ENCODE assay signal across 8 cellular contexts in genomic region chr17:42517516-42517915, GRCh38. TPM values are rescaled to one million over a fixed set of nuclear protein-coding genes. Genes with fewer than 3 reads are reported as not detected.
A peak's percentile ranks its signal among the peaks of the same experiment; 100 is the strongest.
DNase-seq lines count a peak whose midpoint lies in the region; ATAC-seq, FAIRE-seq and TF ChIP-seq lines count a peak whose summit lies in the region.

No MANE protein-coding gene starts in this region.

- CTCF ChIA-PET in activated CD8-positive, alpha-beta memory T cell treated with anti-CD3 and anti-CD28 coated beads, Interleukin-2, amount 10 ng/mL, durations not matched to agents 7 days and 5 days (lab: Charles Lee) = interaction anchor here (0.5 to 4.8 kb wide), 35 partner anchors 10 to 329 kb away, joined by 3 to 26 read pairs (median 5); partner anchors contain the start of genes CAVIN1 and NAGLU
- CTCF ChIA-PET in H1 (lab: Charles Lee; ENCODE audit: partially characterized antibody) = interaction anchor here (0.7 to 5.8 kb wide), 35 partner anchors 9 to 382 kb away, joined by 3 to 69 read pairs (median 4); partner anchors contain the start of genes CAVIN1 and NAGLU

- H4K20me1 ChIP-seq in H1 (replicated peaks in 1 of 2; ENCODE audit: control insufficient read depth in 1 of 2, insufficient read depth in 2 of 2, low read length in 2 of 2) = peaks cover 2 to 7% of the 10 kb centered on the region in 2 experiments

- 28% methylated on average over 9 of the region's 9 CpGs; no CpG with 5 or more reads in 1 of the 2 experiments for WGBS in H1 (ENCODE audit: extremely low coverage in 1 of 2, insufficient coverage in 1 of 2, insufficient read length in 1 of 2, insufficient replicate concordance in 2 of 2, low coverage in 1 of 2, low lambda C conversion rate in 2 of 2, missing lambda C conversion rate in 1 of 2), 2 experiments

- H3K27me3 Mint-ChIP-seq in activated CD8-positive, alpha-beta memory T cell treated with anti-CD3 and anti-CD28 coated beads, Interleukin-2, amount 10 ng/mL, durations not matched to agents 7 days and 5 days = peaks cover 31% of the 10 kb centered on the region

- no peak overlapping the region for H3K56ac ChIP-seq in H1 (replicated peaks; ENCODE audit: insufficient read length, low read depth, low read length)

- TF ChIP-seq CTCF in AG09309 (IDR thresholded peaks at IDR 0.05; ENCODE audit: control insufficient read depth, insufficient read depth, low read depth, low read length, missing control alignments) (peak; percentile 95), H1 (IDR thresholded peaks at IDR 0.05; ENCODE audit: control extremely low read depth in 1 of 3, insufficient read depth in 1 of 3, low read depth in 1 of 3, low read length in 3 of 3) (peak; percentile 92 to 99 (median 99)), mucosa of descending colon (IDR thresholded peaks at IDR 0.05) (peak; percentile 96)

- POLR2A ChIA-PET in H1 (lab: Charles Lee; ENCODE audit: partially characterized antibody) = interaction anchor here (1.1 kb wide), 1 partner anchor 95 kb away, joined by 5 read pairs; the partner anchor contains the start of gene CAVIN1

- no peaks in the 10 kb centered on the region for H3K9me3 Mint-ChIP-seq in activated CD8-positive, alpha-beta memory T cell treated with anti-CD3 and anti-CD28 coated beads, Interleukin-2, amount 10 ng/mL, durations not matched to agents 7 days and 5 days (ENCODE audit: low read depth)

- H3K36me3 Mint-ChIP-seq in activated CD8-positive, alpha-beta memory T cell treated with anti-CD3 and anti-CD28 coated beads, Interleukin-2, amount 10 ng/mL, durations not matched to agents 7 days and 5 days = no peaks in the 10 kb centered on the region

- ATAC-seq in activated CD8-positive, alpha-beta memory T cell treated with anti-CD3 and anti-CD28 coated beads, Interleukin-2, amount 10 ng/mL, durations not matched to agents 7 days and 5 days = peak; percentile 91
- ATAC-seq in mucosa of descending colon (peak; percentile 73), GM18520 (IDR thresholded peaks at IDR 0.05; ENCODE audit: unreplicated experiment) (no peak)

- FAIRE-seq in H1 (lab: Jason Lieb, UNC) = no peak

- no peak overlapping the region for H2BK120ac ChIP-seq in H1 (replicated peaks; ENCODE audit: low read depth, low read length)

- H2BK12ac ChIP-seq in H1 (ENCODE audit: low read depth, low read length) = no peak overlapping the region

- no peak overlapping the region for H3K23ac ChIP-seq in H1 (ENCODE audit: insufficient read length)

- H2AK5ac ChIP-seq in H1 (ENCODE audit: low read depth, low read length) = no peak overlapping the region

- intact Hi-C loops in mucosa of descending colon (cut with DNase I, micrococcal nuclease) = loop anchor here (10.0 kb wide), 2 partner anchors 93 to 193 kb away; partner anchors contain the start of gene CAVIN1 (in 1 of the 2)

- no peak overlapping the region for H3K9ac ChIP-seq in H1 (replicated peaks in 1 of 4; ENCODE audit: extremely low read depth in 1 of 4, low read depth in 3 of 4, low read length in 3 of 4)

- H3K4me1 ChIP-seq in H1 (replicated peaks in 1 of 4; ENCODE audit: control insufficient read depth in 3 of 4, insufficient read depth in 4 of 4, low read length in 3 of 4) = peaks cover 6 to 18% (median 15%) of the 10 kb centered on the region in 4 experiments
- H3K4me1 ChIP-seq in mucosa of descending colon (ENCODE audit: low read depth) = peaks cover 50% of the 10 kb centered on the region

- no peaks in the 10 kb centered on the region for H3K79me2 ChIP-seq in H1 (ENCODE audit: control insufficient read depth in 1 of 2, insufficient read depth in 2 of 2, low read length in 2 of 2)

- H3K4ac ChIP-seq in H1 (replicated peaks; ENCODE audit: insufficient read length, low read depth, low read length) = no peak overlapping the region

- H3K4me3 ChIP-seq in AG09309 (ENCODE audit: control insufficient read depth, low read depth, low read length) = no peak overlapping the region
- no peak overlapping the region for H3K4me3 ChIP-seq in H1 (ENCODE audit: extremely low read depth in 1 of 4, insufficient read depth in 2 of 4, low read depth in 3 of 4, low read length in 4 of 4)
- H3K4me3 ChIP-seq in mucosa of descending colon = no peak overlapping the region

- peaks cover 4 to 13% (median 5%) of the 10 kb centered on the region in 4 experiments; a peak in 5 of 8 replicates for H3K36me3 ChIP-seq in H1 (ENCODE audit: control insufficient read depth in 2 of 4, insufficient read depth in 4 of 4, low read length in 3 of 4)
- no peaks in the 10 kb centered on the region for H3K36me3 ChIP-seq in mucosa of descending colon (ENCODE audit: low read depth)

- H3K14ac ChIP-seq in H1 (ENCODE audit: insufficient read length) = no peak overlapping the region

- no peak for TF ChIP-seq EP300 in H1 (IDR thresholded peaks at IDR 0.05; ENCODE audit: borderline replicate concordance in 1 of 2, low read depth in 2 of 2, low read length in 2 of 2)

- no peak overlapping the region for H2BK20ac ChIP-seq in H1 (ENCODE audit: low read length)

- H3K27ac Mint-ChIP-seq in activated CD8-positive, alpha-beta memory T cell treated with anti-CD3 and anti-CD28 coated beads, Interleukin-2, amount 10 ng/mL, durations not matched to agents 7 days and 5 days = no peak overlapping the region

- H4K5ac ChIP-seq in H1 (ENCODE audit: insufficient read length, low read depth, low read length) = no peak overlapping the region

- H3K18ac ChIP-seq in H1 (ENCODE audit: extremely low read depth, low read length) = no peak overlapping the region

- H2AFZ ChIP-seq in H1 (ENCODE audit: low read length) = no peak overlapping the region

- peak; percentile 90 for DNase-seq in AG09309 (ENCODE audit: low read depth)
- peak; percentile 92 for DNase-seq in H4 (ENCODE audit: low spot score)
- peak; percentile 70 for DNase-seq in NOMO-1 treated with DMSO at 0.1 percent for 48 hours (lab: John Stamatoyannopoulos, UW; ENCODE audit: unreplicated experiment)
- DNase-seq in activated CD8-positive, alpha-beta memory T cell treated with anti-CD3 and anti-CD28 coated beads, Interleukin-2, amount 10 ng/mL, durations not matched to agents 7 days and 5 days = peak; percentile 85
- DNase-seq in H1 (ENCODE audit: low read depth in 1 of 2, low spot score in 2 of 2) = peak; percentile 54 to 96
- peak; percentile 91 to 95 (median 93) for DNase-seq in mucosa of descending colon
- DNase-seq in stimulated activated CD8-positive, alpha-beta memory T cell treated with anti-CD3 and anti-CD28 coated beads, Interleukin-2, amount 100 ng/mL, for 48 hours (ENCODE audit: low read depth in 2 of 2) = peak; percentile 62 to 68

- no peak overlapping the region for H2BK15ac ChIP-seq in H1 (ENCODE audit: low read length)

- H3K4me2 ChIP-seq in H1 (ENCODE audit: insufficient read depth in 1 of 2, low read depth in 2 of 2, low read length in 2 of 2) = no peak overlapping the region

- H4K91ac ChIP-seq in H1 (replicated peaks; ENCODE audit: insufficient read length, low read length) = no peak overlapping the region

- H3K27ac ChIP-seq in H1 (ENCODE audit: low read depth, low read length) = no peak overlapping the region

- H3K23me2 ChIP-seq in H1 (ENCODE audit: low read depth, low read length) = no peaks in the 10 kb centered on the region

- H3K4me3 Mint-ChIP-seq in activated CD8-positive, alpha-beta memory T cell treated with anti-CD3 and anti-CD28 coated beads, Interleukin-2, amount 10 ng/mL, durations not matched to agents 7 days and 5 days = no peak overlapping the region

- H3K27me3 ChIP-seq in H1 (replicated peaks in 1 of 4; ENCODE audit: control insufficient read depth in 3 of 4, extremely low read depth in 1 of 4, insufficient read depth in 3 of 4, low read length in 3 of 4) = no peaks in the 10 kb centered on the region; a peak in 4 of 7 replicates

- H4K8ac ChIP-seq in H1 (ENCODE audit: extremely low read depth, insufficient read depth, low read length) = no peak overlapping the region

- no peaks in the 10 kb centered on the region for H3K79me1 ChIP-seq in H1 (ENCODE audit: low read depth, low read length)

- no peaks in the 10 kb centered on the region for H3K4me1 Mint-ChIP-seq in activated CD8-positive, alpha-beta memory T cell treated with anti-CD3 and anti-CD28 coated beads, Interleukin-2, amount 10 ng/mL, durations not matched to agents 7 days and 5 days

- peak; percentile 71 to 73 for TF ChIP-seq RAD21 in H1 (IDR thresholded peaks at IDR 0.05 in 1 of 2, conservative IDR thresholded peaks at IDR 0.05 in 1 of 2; ENCODE audit: low read depth in 2 of 2, low read length in 2 of 2)

- no peak for TF ChIP-seq POLR2A in H1 (IDR thresholded peaks at IDR 0.05; ENCODE audit: control extremely low read depth in 1 of 2, low read depth in 2 of 2, low read length in 2 of 2)

- no peak overlapping the region for H2BK5ac ChIP-seq in H1 (ENCODE audit: low read depth, low read length)

- H3K9me3 ChIP-seq in H1 (ENCODE audit: insufficient read depth in 2 of 2, low read depth in 1 of 2, low read length in 1 of 2) = no peaks in the 10 kb centered on the region
- no peaks in the 10 kb centered on the region for H3K9me3 ChIP-seq in mucosa of descending colon

RNA-seq across cellular contexts. Expression of gene NAGLU, which starts 18.5 kb away (rescaled TPM):
- total RNA-seq in H4 (2014; rRNA removed; shearing (Covaris generic)) = 18.7 and 35.1 TPM in 2 replicates
- total RNA-seq in activated CD8-positive, alpha-beta memory T cell treated with anti-CD3 and anti-CD28 coated beads, Interleukin-2, amount 10 ng/mL, durations not matched to agents 7 days and 5 days = 10 to 100 TPM; 18.2 to 19.4 TPM
- total RNA-seq in H1 (2021; fragmentation: NEBNext Ultra II Directional; extraction: Animal tissue kit (Norgen Biotek cat#: 25700)) = 19.4 and 21.3 TPM in 2 replicates
- polyA plus RNA-seq in H1 (2011; rRNA removed) = 21.6 and 34.5 TPM in 2 replicates
- 29.6 TPM for polyA plus RNA-seq in H1 (2011; cell fraction: cytosol; rRNA removed)
- polyA plus RNA-seq in H1 (2011; cell fraction: nucleus; rRNA removed) = 75.7 TPM
- 18.1 to 23.6 TPM (median 22.0 TPM) in 4 replicates for polyA plus RNA-seq in H1 (2012, experiment 1 of 2)
- 21.0 TPM for polyA plus RNA-seq in H1 (2012, experiment 2 of 2)
- polyA plus RNA-seq in H1 (2013, experiment 1 of 2) = 26.7 TPM
- polyA plus RNA-seq in H1 (2013, experiment 2 of 2) = 22.1 TPM
- polyA minus RNA-seq in H1 (2011; rRNA and poly(A)+ RNA removed) = 10.9 and 12.6 TPM in 2 replicates
- polyA minus RNA-seq in H1 (2011; cell fraction: cytosol; rRNA and poly(A)+ RNA removed) = 18.3 TPM
- polyA minus RNA-seq in H1 (2011; cell fraction: nucleus; rRNA and poly(A)+ RNA removed) = 27.9 TPM
- 10 to 100 TPM; 28.9 to 51.8 (median 35.6) TPM for total RNA-seq in mucosa of descending colon

RNA-seq across cellular contexts. Expression of gene HSD17B1, which starts 35.2 kb away (rescaled TPM):
- total RNA-seq in H4 (2014; rRNA removed; shearing (Covaris generic)) = 0.47 and 0.48 TPM in 2 replicates
- 1 to 10 TPM in 1 of 2 experiments, under 1 TPM in 1; 0.70 to 1.1 TPM for total RNA-seq in activated CD8-positive, alpha-beta memory T cell treated with anti-CD3 and anti-CD28 coated beads, Interleukin-2, amount 10 ng/mL, durations not matched to agents 7 days and 5 days
- 0.88 and 1.1 TPM in 2 replicates for total RNA-seq in H1 (2021; fragmentation: NEBNext Ultra II Directional; extraction: Animal tissue kit (Norgen Biotek cat#: 25700))
- 1.0 and 1.8 TPM in 2 replicates for polyA plus RNA-seq in H1 (2011; rRNA removed)
- polyA plus RNA-seq in H1 (2011; cell fraction: cytosol; rRNA removed) = 1.1 TPM
- 3.2 TPM for polyA plus RNA-seq in H1 (2011; cell fraction: nucleus; rRNA removed)
- polyA plus RNA-seq in H1 (2012, experiment 1 of 2) = 0.76 to 1.6 TPM (median 1.5 TPM) in 4 replicates
- 0.97 TPM for polyA plus RNA-seq in H1 (2012, experiment 2 of 2)
- polyA plus RNA-seq in H1 (2013, experiment 1 of 2) = 0.83 TPM
- 0.75 TPM for polyA plus RNA-seq in H1 (2013, experiment 2 of 2)
- polyA minus RNA-seq in H1 (2011; rRNA and poly(A)+ RNA removed) = 0.41 and 0.54 TPM in 2 replicates
- polyA minus RNA-seq in H1 (2011; cell fraction: cytosol; rRNA and poly(A)+ RNA removed) = not detected
- 1.6 TPM for polyA minus RNA-seq in H1 (2011; cell fraction: nucleus; rRNA and poly(A)+ RNA removed)
- total RNA-seq in mucosa of descending colon = 1 to 10 TPM; 1.5 to 2.5 (median 1.7) TPM

RNA-seq across cellular contexts. Expression of gene COASY, which starts 44.4 kb away (rescaled TPM):
- total RNA-seq in H4 (2014; rRNA removed; shearing (Covaris generic)) = 26.8 and 31.9 TPM in 2 replicates
- total RNA-seq in activated CD8-positive, alpha-beta memory T cell treated with anti-CD3 and anti-CD28 coated beads, Interleukin-2, amount 10 ng/mL, durations not matched to agents 7 days and 5 days = 100 to 1,000 TPM in 1 of 2 experiments, 10 to 100 TPM in 1; 95.9 to 108 TPM
- total RNA-seq in H1 (2021; fragmentation: NEBNext Ultra II Directional; extraction: Animal tissue kit (Norgen Biotek cat#: 25700)) = 100 and 109 TPM in 2 replicates
- 64.5 and 110 TPM in 2 replicates for polyA plus RNA-seq in H1 (2011; rRNA removed)
- polyA plus RNA-seq in H1 (2011; cell fraction: cytosol; rRNA removed) = 53.4 TPM
- polyA plus RNA-seq in H1 (2011; cell fraction: nucleus; rRNA removed) = 187 TPM
- 103 to 110 TPM (median 106 TPM) in 4 replicates for polyA plus RNA-seq in H1 (2012, experiment 1 of 2)
- polyA plus RNA-seq in H1 (2012, experiment 2 of 2) = 95.9 TPM
- polyA plus RNA-seq in H1 (2013, experiment 1 of 2) = 125 TPM
- polyA plus RNA-seq in H1 (2013, experiment 2 of 2) = 124 TPM
- 41.2 and 50.8 TPM in 2 replicates for polyA minus RNA-seq in H1 (2011; rRNA and poly(A)+ RNA removed)
- 35.5 TPM for polyA minus RNA-seq in H1 (2011; cell fraction: cytosol; rRNA and poly(A)+ RNA removed)
- 34.3 TPM for polyA minus RNA-seq in H1 (2011; cell fraction: nucleus; rRNA and poly(A)+ RNA removed)
- total RNA-seq in mucosa of descending colon = 10 to 100 TPM; 74.5 to 98.7 (median 87.8) TPM

RNA-seq across cellular contexts. Expression of gene MLX, which starts 49.4 kb away (rescaled TPM):
- 23.2 and 31.9 TPM in 2 replicates for total RNA-seq in H4 (2014; rRNA removed; shearing (Covaris generic))
- total RNA-seq in activated CD8-positive, alpha-beta memory T cell treated with anti-CD3 and anti-CD28 coated beads, Interleukin-2, amount 10 ng/mL, durations not matched to agents 7 days and 5 days = 10 to 100 TPM; 54.8 to 60.4 TPM
- 27.5 and 34.2 TPM in 2 replicates for total RNA-seq in H1 (2021; fragmentation: NEBNext Ultra II Directional; extraction: Animal tissue kit (Norgen Biotek cat#: 25700))
- polyA plus RNA-seq in H1 (2011; rRNA removed) = 25.4 and 27.0 TPM in 2 replicates
- polyA plus RNA-seq in H1 (2011; cell fraction: cytosol; rRNA removed) = 30.8 TPM
- polyA plus RNA-seq in H1 (2011; cell fraction: nucleus; rRNA removed) = 56.8 TPM
- polyA plus RNA-seq in H1 (2012, experiment 1 of 2) = 28.6 to 35.7 TPM (median 31.2 TPM) in 4 replicates
- 36.6 TPM for polyA plus RNA-seq in H1 (2012, experiment 2 of 2)
- 34.8 TPM for polyA plus RNA-seq in H1 (2013, experiment 1 of 2)
- polyA plus RNA-seq in H1 (2013, experiment 2 of 2) = 33.0 TPM
- polyA minus RNA-seq in H1 (2011; rRNA and poly(A)+ RNA removed) = 44.0 and 45.4 TPM in 2 replicates
- polyA minus RNA-seq in H1 (2011; cell fraction: cytosol; rRNA and poly(A)+ RNA removed) = 17.0 TPM
- 35.2 TPM for polyA minus RNA-seq in H1 (2011; cell fraction: nucleus; rRNA and poly(A)+ RNA removed)
- total RNA-seq in mucosa of descending colon = 100 to 1,000 TPM in 2 of 3 donors, 10 to 100 TPM in 1; 69.6 to 110 (median 103) TPM

RNA-seq across cellular contexts. Expression of gene ATP6V0A1, which starts 58.8 kb away (rescaled TPM):
- 20.7 and 21.5 TPM in 2 replicates for total RNA-seq in H4 (2014; rRNA removed; shearing (Covaris generic))
- total RNA-seq in activated CD8-positive, alpha-beta memory T cell treated with anti-CD3 and anti-CD28 coated beads, Interleukin-2, amount 10 ng/mL, durations not matched to agents 7 days and 5 days = 1 to 10 TPM; 4.6 to 6.0 TPM
- total RNA-seq in H1 (2021; fragmentation: NEBNext Ultra II Directional; extraction: Animal tissue kit (Norgen Biotek cat#: 25700)) = 55.3 and 57.3 TPM in 2 replicates
- 63.4 and 77.4 TPM in 2 replicates for polyA plus RNA-seq in H1 (2011; rRNA removed)
- polyA plus RNA-seq in H1 (2011; cell fraction: cytosol; rRNA removed) = 46.8 TPM
- 157 TPM for polyA plus RNA-seq in H1 (2011; cell fraction: nucleus; rRNA removed)
- 38.3 to 56.3 TPM (median 50.1 TPM) in 4 replicates for polyA plus RNA-seq in H1 (2012, experiment 1 of 2)
- polyA plus RNA-seq in H1 (2012, experiment 2 of 2) = 35.9 TPM
- polyA plus RNA-seq in H1 (2013, experiment 1 of 2) = 56.4 TPM
- polyA plus RNA-seq in H1 (2013, experiment 2 of 2) = 50.9 TPM
- 135 and 172 TPM in 2 replicates for polyA minus RNA-seq in H1 (2011; rRNA and poly(A)+ RNA removed)
- 33.5 TPM for polyA minus RNA-seq in H1 (2011; cell fraction: cytosol; rRNA and poly(A)+ RNA removed)
- 90.2 TPM for polyA minus RNA-seq in H1 (2011; cell fraction: nucleus; rRNA and poly(A)+ RNA removed)
- 100 to 1,000 TPM in 1 of 3 donors, 10 to 100 TPM in 2; 88.5 to 105 (median 95.6) TPM for total RNA-seq in mucosa of descending colon
